17 cellular contexts compared by ENCODE assay signal in the genomic region with DNA sequence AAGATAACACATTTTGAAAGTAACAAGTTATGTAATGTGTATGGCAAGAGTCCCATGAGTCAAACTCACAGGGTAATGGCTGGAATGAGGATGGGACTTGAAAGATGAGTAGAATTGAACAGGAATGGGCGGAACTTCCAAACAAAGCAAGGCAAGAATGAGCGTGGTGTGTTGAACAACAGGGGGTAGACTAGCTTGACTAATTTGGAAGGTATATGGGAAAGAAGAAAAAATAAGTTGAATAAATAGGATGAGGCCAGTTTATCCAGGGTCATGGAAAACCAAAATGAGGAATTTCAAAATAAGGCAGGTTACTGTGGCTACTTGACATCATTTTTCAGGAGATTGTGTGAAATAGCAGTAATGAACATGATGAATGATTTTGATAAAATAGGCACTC.
"Had no signal": no experiment of that assay in that cellular context is flagged by ENCODE, and none has a peak within 500 bp of the region (broad histone marks: within the 10 kb centered on the region; RNA-seq: fewer than 3 reads in every experiment).

No MANE protein-coding gene starts in this region.

- H3K4me3 Mint-ChIP-seq: activated CD4-positive, alpha-beta memory T cell treated with anti-CD3 and anti-CD28 coated beads, Interleukin-2, amount 10 ng/mL, durations not matched to agents 7 days and 5 days; activated CD4-positive, alpha-beta T cell treated with anti-CD3 and anti-CD28 coated beads for 36 hours; activated naive CD8-positive, alpha-beta T cell treated with anti-CD3 and anti-CD28 coated beads, Interleukin-2, amount 10 ng/mL, durations not matched to agents 7 days and 5 days had no signal

- H3K9ac ChIP-seq: parathyroid adenoma had no signal

- DNase-seq: activated CD4-positive, alpha-beta memory T cell treated with anti-CD3 and anti-CD28 coated beads, Interleukin-2, amount 10 ng/mL, durations not matched to agents 7 days and 5 days; activated CD4-positive, alpha-beta T cell treated with anti-CD3 and anti-CD28 coated beads for 36 hours; activated gamma-delta T cell treated with Interleukin-2 at 50 U/mL for 16 hours; activated naive CD8-positive, alpha-beta T cell treated with anti-CD3 and anti-CD28 coated beads, Interleukin-2, amount 10 ng/mL, durations not matched to agents 7 days and 5 days; activated T-cell treated with anti-CD3 and anti-CD28 coated beads, Interleukin-2, amount 50 U/mL, for 48 hours; effector memory CD4-positive, alpha-beta T cell; left lung; mesenchymal stem cell; stimulated activated CD4-positive, alpha-beta T cell treated with anti-CD3 and anti-CD28 coated beads, Interleukin-4, amount 100 ng/mL, for 1 hour; stimulated activated CD8-positive, alpha-beta memory T cell treated with anti-CD3 and anti-CD28 coated beads, Interleukin-4, amount 100 ng/mL, for 48 hours; stimulated activated naive CD8-positive, alpha-beta T cell treated with anti-CD3 and anti-CD28 coated beads, Interleukin-15, Interleukin-2, amounts not matched to agents 100 U/mL and 50 U/mL, for 24 hours; T-helper 1 cell had no signal

- H3K27ac ChIP-seq: ascending aorta, coronary artery, gastroesophageal sphincter, left lung, parathyroid adenoma, VCaP had no signal

- ATAC-seq: activated CD4-positive, alpha-beta T cell treated with anti-CD3 and anti-CD28 coated beads for 36 hours; gastroesophageal sphincter; left lung; stimulated activated naive CD8-positive, alpha-beta T cell treated with anti-CD3 and anti-CD28 coated beads, Interleukin-15, Interleukin-2, amounts not matched to agents 100 U/mL and 50 U/mL, for 24 hours had no signal

- H3K9me3 Mint-ChIP-seq: activated CD4-positive, alpha-beta memory T cell treated with anti-CD3 and anti-CD28 coated beads, Interleukin-2, amount 10 ng/mL, durations not matched to agents 7 days and 5 days; activated naive CD8-positive, alpha-beta T cell treated with anti-CD3 and anti-CD28 coated beads, Interleukin-2, amount 10 ng/mL, durations not matched to agents 7 days and 5 days had no signal

- H3K9me3 ChIP-seq: ascending aorta, gastroesophageal sphincter, left lung had no signal

- H3K27me3 Mint-ChIP-seq: activated CD4-positive, alpha-beta memory T cell treated with anti-CD3 and anti-CD28 coated beads, Interleukin-2, amount 10 ng/mL, durations not matched to agents 7 days and 5 days; activated CD4-positive, alpha-beta T cell treated with anti-CD3 and anti-CD28 coated beads for 36 hours; activated naive CD8-positive, alpha-beta T cell treated with anti-CD3 and anti-CD28 coated beads, Interleukin-2, amount 10 ng/mL, durations not matched to agents 7 days and 5 days had no signal

- H2AFZ ChIP-seq: parathyroid adenoma had no signal

- H3K4me1 ChIP-seq: parathyroid adenoma had no signal

- H3K36me3 ChIP-seq: ascending aorta, gastroesophageal sphincter, left lung had no signal

- H3K4me3 ChIP-seq: ascending aorta, coronary artery, gastroesophageal sphincter, left lung had no signal

- H3K27me3 ChIP-seq: ascending aorta, gastroesophageal sphincter, left lung had no signal

- H3K27ac Mint-ChIP-seq: activated CD4-positive, alpha-beta memory T cell treated with anti-CD3 and anti-CD28 coated beads, Interleukin-2, amount 10 ng/mL, durations not matched to agents 7 days and 5 days; activated CD4-positive, alpha-beta T cell treated with anti-CD3 and anti-CD28 coated beads for 36 hours; activated naive CD8-positive, alpha-beta T cell treated with anti-CD3 and anti-CD28 coated beads, Interleukin-2, amount 10 ng/mL, durations not matched to agents 7 days and 5 days had no signal

- H3K36me3 Mint-ChIP-seq: activated naive CD8-positive, alpha-beta T cell treated with anti-CD3 and anti-CD28 coated beads, Interleukin-2, amount 10 ng/mL, durations not matched to agents 7 days and 5 days had no signal
